19 cellular contexts compared by ENCODE assay signal in genomic region chr11:86194998-86195397, GRCh38. TPM values are rescaled to one million over a fixed set of nuclear protein-coding genes. Genes with fewer than 3 reads are reported as not detected.
DNase-seq lines count a peak whose midpoint lies in the region; ATAC-seq lines count a peak whose summit lies in the region.
"Had no signal": no experiment of that assay in that cellular context is flagged by ENCODE, and none has a peak within 500 bp of the region (broad histone marks: within the 10 kb centered on the region; RNA-seq: fewer than 3 reads in every experiment).

No MANE protein-coding gene starts in this region.

- no peaks in the 10 kb centered on the region for H3K79me1 ChIP-seq in trophoblast cell (ENCODE audit: low read length)

- no peaks in the 10 kb centered on the region for H3K9me3 Mint-ChIP-seq in dendritic cell treated with granulocyte-macrophage colony-stimulating factor and Interleukin-4, amounts not matched to agents 40 ng/mL and 50 ng/mL, for 4 days
- H3K9me3 Mint-ChIP-seq: CD4-positive, alpha-beta T cell; GM23338; H9 had no signal

- no peak overlapping the region for H3K4me2 ChIP-seq in trophoblast cell (ENCODE audit: low read length)
- H3K4me2 ChIP-seq: BLaER1, GM23338 had no signal

- H3K36me3 ChIP-seq in trophoblast cell (ENCODE audit: control insufficient read depth in 1 of 2, insufficient read depth in 2 of 2, low read length in 2 of 2) = no peaks in the 10 kb centered on the region
- H3K36me3 ChIP-seq: BLaER1 had no signal

- no peaks in the 10 kb centered on the region for H3K27me3 ChIP-seq in trophoblast cell (ENCODE audit: insufficient read depth, low read length)
- H3K27me3 ChIP-seq: BLaER1 had no signal

- no CpG with 5 or more reads among the region's 18 CpGs for WGBS in trophoblast cell (ENCODE audit: extremely low coverage, insufficient coverage, insufficient read length)

- H3K9ac ChIP-seq in trophoblast cell (ENCODE audit: low read length) = no peak overlapping the region
- H3K9ac ChIP-seq: BLaER1 had no signal

- H3K4me3 ChIP-seq in trophoblast cell (ENCODE audit: low read depth, low read length) = no peak overlapping the region
- H3K4me3 ChIP-seq: BLaER1, GM23338 had no signal

- H3K79me2 ChIP-seq in trophoblast cell (ENCODE audit: control insufficient read depth, insufficient read depth, low read length, poor library complexity) = no peaks in the 10 kb centered on the region

- no peak overlapping the region for H4K8ac ChIP-seq in trophoblast cell (ENCODE audit: low read depth, low read length)

- no peaks in the 10 kb centered on the region for H3K9me3 ChIP-seq in trophoblast cell (ENCODE audit: insufficient read depth, low read depth, low read length)
- H3K9me3 ChIP-seq: BLaER1 had no signal

- no peak overlapping the region for H3K23ac ChIP-seq in trophoblast cell (ENCODE audit: low read length)

- no peak overlapping the region for H2BK120ac ChIP-seq in trophoblast cell (ENCODE audit: insufficient read depth, low read length, poor library complexity)

- H3K27ac ChIP-seq in trophoblast cell (ENCODE audit: low read depth, low read length) = no peak overlapping the region
- H3K27ac ChIP-seq: 22Rv1, BLaER1, C4-2B had no signal

- H2AK5ac ChIP-seq in trophoblast cell (ENCODE audit: low read length) = peak overlapping the region; percentile 22

- no peaks in the 10 kb centered on the region for H3K36me3 Mint-ChIP-seq in dendritic cell treated with granulocyte-macrophage colony-stimulating factor and Interleukin-4, amounts not matched to agents 40 ng/mL and 50 ng/mL, for 4 days (ENCODE audit: low read depth)

- no peak overlapping the region for H3K4ac ChIP-seq in trophoblast cell (ENCODE audit: low read depth, low read length)

- no peak overlapping the region for H2BK5ac ChIP-seq in trophoblast cell (ENCODE audit: low read depth, low read length, poor library complexity)

- peak; percentile 47 for DNase-seq in Right ventricle myocardium inferior (ENCODE audit: missing footprints)
- DNase-seq in cardiac septum (ENCODE audit: low spot score) = no peak
- no peak for DNase-seq in trophoblast cell
- DNase-seq in amygdala (lab: John Stamatoyannopoulos, UW) = no peak
- no peak for DNase-seq in NCI-H187 treated with DMSO at 0.1 percent for 48 hours (lab: John Stamatoyannopoulos, UW)
- DNase-seq: Calu3; CD4-positive, alpha-beta T cell; COR-L47; DMS53; DMS79 treated with DMSO at 0.1 percent for 48 hours; GF-D8; H9 had no signal

- no peak overlapping the region for H3K4me3 Mint-ChIP-seq in dendritic cell treated with granulocyte-macrophage colony-stimulating factor and Interleukin-4, amounts not matched to agents 40 ng/mL and 50 ng/mL, for 4 days
- H3K4me3 Mint-ChIP-seq: B cell; CD4-positive, alpha-beta T cell; GM23338; H9 had no signal

- H3K27ac Mint-ChIP-seq in dendritic cell treated with granulocyte-macrophage colony-stimulating factor and Interleukin-4, amounts not matched to agents 40 ng/mL and 50 ng/mL, for 4 days = peak overlapping the region; percentile 49
- H3K27ac Mint-ChIP-seq: CD4-positive, alpha-beta T cell; GM23338; H9 had no signal

- peak overlapping the region; percentile 5 for H3K18ac ChIP-seq in trophoblast cell (ENCODE audit: low read length)

- no peak overlapping the region for H2AFZ ChIP-seq in trophoblast cell (ENCODE audit: insufficient read depth, low read length, poor library complexity)
- H2AFZ ChIP-seq: GM23338 had no signal

- peaks cover 73% of the 10 kb centered on the region for H3K4me1 Mint-ChIP-seq in dendritic cell treated with granulocyte-macrophage colony-stimulating factor and Interleukin-4, amounts not matched to agents 40 ng/mL and 50 ng/mL, for 4 days (ENCODE audit: low read depth)

- H3K27me3 Mint-ChIP-seq in dendritic cell treated with granulocyte-macrophage colony-stimulating factor and Interleukin-4, amounts not matched to agents 40 ng/mL and 50 ng/mL, for 4 days = no peaks in the 10 kb centered on the region
- H3K27me3 Mint-ChIP-seq: B cell; CD4-positive, alpha-beta T cell had no signal

- no peak overlapping the region for H3K14ac ChIP-seq in trophoblast cell (ENCODE audit: low read length)

- H2BK12ac ChIP-seq in trophoblast cell (ENCODE audit: low read length) = peak overlapping the region; percentile 69

- peaks cover 3 to 5% of the 10 kb centered on the region in 2 experiments for H3K4me1 ChIP-seq in trophoblast cell (ENCODE audit: control insufficient read depth in 1 of 2, insufficient read depth in 2 of 2, low read length in 2 of 2)

- H4K12ac ChIP-seq in trophoblast cell (ENCODE audit: low read depth, low read length) = no peak overlapping the region

- intact Hi-C loops in Right ventricle myocardium inferior (cut with DNase I) = no loop called here
- intact Hi-C loops in cardiac septum (cut with DNase I) = loop anchor here (5.0 kb wide), 1 partner anchor 248 kb away; no protein-coding TSS in a partner anchor
- intact Hi-C loops in dendritic cell treated with granulocyte-macrophage colony-stimulating factor and Interleukin-4, amounts not matched to agents 40 ng/mL and 50 ng/mL, for 4 days (cut with micrococcal nuclease) = loop anchor here (5.0 kb wide), 2 partner anchors 33 to 53 kb away; no protein-coding TSS in a partner anchor

- no peak for ATAC-seq in Right ventricle myocardium inferior
- ATAC-seq: GM23338, HCT116 had no signal

- no peak overlapping the region for H4K91ac ChIP-seq in trophoblast cell (ENCODE audit: low read depth, low read length)

RNA-seq across cellular contexts. Expression of gene EED, which starts 49.6 kb away (rescaled TPM):
- 12.7 TPM for total RNA-seq in Right ventricle myocardium inferior
- total RNA-seq in cardiac septum = 12.0 TPM
- 18.9 and 20.8 TPM in 2 replicates for polyA plus RNA-seq in trophoblast cell (2013)
